Comparison of ENCODE assay signal across 7 cellular contexts in the genomic region with DNA sequence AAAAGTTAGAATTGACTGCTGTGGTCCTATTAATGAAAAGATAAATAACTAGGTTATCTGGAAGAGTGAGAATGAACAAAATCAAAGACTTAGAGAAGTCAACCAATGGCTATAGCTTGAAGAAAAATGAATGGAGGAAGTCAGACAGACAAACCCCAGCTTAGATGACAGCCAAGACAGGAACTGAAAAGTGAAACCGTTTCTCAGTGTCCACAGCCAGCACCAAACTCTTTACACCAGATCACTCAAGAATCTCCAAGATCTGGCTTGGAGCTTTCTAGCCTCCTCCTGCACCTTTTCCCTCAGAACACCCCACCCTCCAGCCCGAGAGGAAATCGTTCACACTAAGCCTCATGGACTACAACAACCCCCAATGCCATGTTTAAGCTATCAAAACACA.
A peak's percentile ranks its signal among the peaks of the same experiment; 100 is the strongest.
DNase-seq lines count a peak whose midpoint lies in the region; ATAC-seq and TF ChIP-seq lines count a peak whose summit lies in the region.

No MANE protein-coding gene starts in this region.

- H3K27ac Mint-ChIP-seq in neural progenitor cell: no peak overlapping the region

- no peaks in the 10 kb centered on the region for H3K9me3 Mint-ChIP-seq in neural progenitor cell

- H3K9me3 ChIP-seq in neural progenitor cell (ENCODE audit: low read depth): no peaks in the 10 kb centered on the region

- no peaks in the 10 kb centered on the region for H3K27me3 ChIP-seq in neural progenitor cell

- DNase-seq in left kidney (ENCODE audit: low read depth, low spot score) (peak; percentile 38), substantia nigra (lab: John Stamatoyannopoulos, UW) (no peak), neural progenitor cell (ENCODE audit: low spot score) (no peak), AML-193 (lab: John Stamatoyannopoulos, UW) (no peak)

- H3K36me3 Mint-ChIP-seq in neural progenitor cell: peaks cover 10% of the 10 kb centered on the region

- no peak overlapping the region for H3K4me3 ChIP-seq in neural progenitor cell

- H4K20me1 ChIP-seq in neural progenitor cell (ENCODE audit: low read depth): no peaks in the 10 kb centered on the region

- ATAC-seq in GM18861 (IDR thresholded peaks at IDR 0.05; ENCODE audit: unreplicated experiment) (peak; percentile 76), GM21515 (IDR thresholded peaks at IDR 0.05; ENCODE audit: unreplicated experiment) (peak; percentile 85), HG03442 (IDR thresholded peaks at IDR 0.05; ENCODE audit: unreplicated experiment) (peak; percentile 74)

- H3K27ac ChIP-seq in substantia nigra (ENCODE audit: low read depth, low read length, poor library complexity, severe bottlenecking) (no peak overlapping the region), neural progenitor cell (no peak overlapping the region)

- no peak overlapping the region for H3K4me2 ChIP-seq in neural progenitor cell

- no peak overlapping the region for H3K4me3 Mint-ChIP-seq in neural progenitor cell

- no peak overlapping the region for H2AFZ ChIP-seq in neural progenitor cell (replicated peaks)

- no peak overlapping the region for H3K9ac ChIP-seq in neural progenitor cell

- H3K36me3 ChIP-seq in neural progenitor cell: no peaks in the 10 kb centered on the region

- no peaks in the 10 kb centered on the region for H3K79me2 ChIP-seq in neural progenitor cell (ENCODE audit: low read depth)

- no peaks in the 10 kb centered on the region for H3K4me1 ChIP-seq in neural progenitor cell

- no peaks in the 10 kb centered on the region for H3K27me3 Mint-ChIP-seq in neural progenitor cell (ENCODE audit: insufficient read depth, low read depth)

- no peaks in the 10 kb centered on the region for H3F3A ChIP-seq in neural progenitor cell (ENCODE audit: low read depth)

- peaks cover 3% of the 10 kb centered on the region for H3K4me1 Mint-ChIP-seq in neural progenitor cell

- no peak for TF ChIP-seq CTCF in neural progenitor cell (IDR thresholded peaks at IDR 0.05)
